ENCODE assay signal across 1 cellular context in genomic region chr22:22709719-22710445, GRCh38.
TF ChIP-seq lines count a peak whose summit lies in the region.

No MANE protein-coding gene starts in this region.

TF ChIP-seq in K562, 482 proteins besides CTCF, POLR2A, EP300 and RAD21 (continued from another document):
- TF ChIP-seq PBX2 (CRISPR knock-in tag; IDR thresholded peaks at IDR 0.05; ENCODE audit: low read depth) (no peak), PBX2 (tag; conservative IDR thresholded peaks at IDR 0.05; ENCODE audit: low read depth) (no peak), ZNF551 (CRISPR knock-in tag; IDR thresholded peaks at IDR 0.05) (no peak), FOXA1 (IDR thresholded peaks at IDR 0.05; ENCODE audit: borderline replicate concordance) (0 out of 2 replicates have a peak, but pooled peaks have one; percentile 30), PHF20 (IDR thresholded peaks at IDR 0.05; ENCODE audit: partially characterized antibody) (peak; percentile 37), ZNF165 (CRISPR knock-in tag; IDR thresholded peaks at IDR 0.05; ENCODE audit: borderline replicate concordance) (no peak)
